Comparison of ENCODE assay signal across 8 cellular contexts in genomic region chr2:102618452-102619413, GRCh38. TPM values are rescaled to one million over a fixed set of nuclear protein-coding genes. Genes with fewer than 3 reads are reported as not detected.
DNase-seq lines count a peak whose midpoint lies in the region; ATAC-seq, FAIRE-seq and TF ChIP-seq lines count a peak whose summit lies in the region.

No MANE protein-coding gene starts in this region.

- CTCF ChIA-PET in GM12878 (lab: Yijun Ruan, JAX) = interaction anchor here (5.3 kb wide), 1 partner anchor 16 kb away, joined by 65 read pairs; no protein-coding TSS in a partner anchor

- TF ChIP-seq RAD21 in GM12878 (IDR thresholded peaks at IDR 0.05; ENCODE audit: insufficient read depth, low read depth, low read length) = no peak

- H3K4me3 ChIP-seq in HUES6 (ENCODE audit: low read depth, low read length) (peak overlapping the region; percentile 75), GM12878 (peak overlapping the region; percentile 26; the same call in 1 of the 2 replicates)

- RAD21 ChIA-PET in GM12878 (lab: Charles Lee; ENCODE audit: unreplicated experiment) = interaction anchor here (0.7 kb wide), 1 partner anchor 42 kb away, joined by 3 read pairs; no protein-coding TSS in a partner anchor

- H3K9me3 Mint-ChIP-seq in CD14-positive monocyte = peaks cover 0 to 14% (median 2%) of the 10 kb centered on the region in 7 donors

- peak overlapping the region; percentile 64 to 86 for H3K4me3 Mint-ChIP-seq in CD14-positive monocyte

- no peak overlapping the region for H3K27ac Mint-ChIP-seq in CD14-positive monocyte

- peak overlapping the region; percentile 20 for H2AFZ ChIP-seq in GM12878 (ENCODE audit: control insufficient read depth, low read depth, low read length)

- H3K36me3 ChIP-seq in HUES6 (ENCODE audit: control insufficient read depth, insufficient read depth, low read length) = no peaks in the 10 kb centered on the region
- H3K36me3 ChIP-seq in GM12878 (ENCODE audit: control insufficient read depth in 2 of 2, insufficient read depth in 2 of 2, low read length in 1 of 2) = no peaks in the 10 kb centered on the region

- H3K9me3 ChIP-seq in HUES6 (ENCODE audit: control insufficient read depth, insufficient read depth, low read depth, low read length) = no peaks in the 10 kb centered on the region
- H3K9me3 ChIP-seq in GM12878 (replicated peaks; ENCODE audit: control insufficient read depth, insufficient read depth, low read length) = no peaks in the 10 kb centered on the region

- TF ChIP-seq POLR2A in GM12878 (IDR thresholded peaks at IDR 0.05; ENCODE audit: low read depth, low read length) = no peak

- H3K4me1 ChIP-seq in HUES6 (ENCODE audit: control insufficient read depth, insufficient read depth, low read length) (peaks cover 14% of the 10 kb centered on the region), GM12878 (ENCODE audit: control insufficient read depth, insufficient read depth, low read length) (no peaks in the 10 kb centered on the region)

- H3K4me2 ChIP-seq in GM12878 (ENCODE audit: control insufficient read depth, insufficient read depth) = peak overlapping the region; percentile 63

- SMC1A ChIA-PET in GM12878 (lab: Charles Lee; ENCODE audit: uncharacterized antibody, unreplicated experiment) = interaction anchor here (1.4 kb wide), 1 partner anchor 146 kb away, joined by 3 read pairs; the partner anchor contains the start of gene SLC9A4

- no peak for FAIRE-seq in GM12878 (lab: Jason Lieb, UNC)

- no peaks in the 10 kb centered on the region for H3K79me2 ChIP-seq in GM12878 (ENCODE audit: control insufficient read depth, insufficient read depth, low read length)

- DNase-seq in CD14-positive monocyte (ENCODE audit: low spot score) (peak; percentile 39), GM12878 (ENCODE audit: low read depth, low spot score) (no peak), left kidney (ENCODE audit: low read depth, low spot score) (peak; percentile 80), KG1 (lab: John Stamatoyannopoulos, UW) (no peak)
- DNase-seq in stimulated activated CD4-positive, alpha-beta T cell treated with anti-CD3 and anti-CD28 coated beads, Interleukin-4, amount 100 ng/mL, for 1 hour = peak; percentile 33

- peaks cover 84% of the 10 kb centered on the region for H3K27me3 ChIP-seq in HUES6 (ENCODE audit: control insufficient read depth, insufficient read depth, low read length)
- peaks cover 6 to 12% of the 10 kb centered on the region in 2 experiments for H3K27me3 ChIP-seq in GM12878 (replicated peaks in 1 of 2; ENCODE audit: control insufficient read depth in 2 of 2, insufficient read depth in 2 of 2, low read length in 1 of 2)

- POLR2A ChIA-PET in GM12878 (lab: Charles Lee) = no interaction called here

- H3K9ac ChIP-seq in HUES6 (ENCODE audit: low read length) = no peak overlapping the region
- no peak overlapping the region for H3K9ac ChIP-seq in GM12878 (ENCODE audit: control insufficient read depth, insufficient read depth, low read length)

- no peaks in the 10 kb centered on the region for H4K20me1 ChIP-seq in GM12878 (ENCODE audit: control insufficient read depth, insufficient read depth)

- H3K4me1 Mint-ChIP-seq in CD14-positive monocyte = peaks cover 14% of the 10 kb centered on the region

- ATAC-seq in GM12878 (peak; percentile 6), HG03521 (IDR thresholded peaks at IDR 0.05; ENCODE audit: unreplicated experiment) (no peak), HG02840 (IDR thresholded peaks at IDR 0.05; ENCODE audit: low FRiP score, unreplicated experiment) (no peak)

- no TSS peak for BruUV-seq in GM12878 (replicated peaks; lab: Mats Ljungman, UMichigan)

- H3K36me3 Mint-ChIP-seq in CD14-positive monocyte = peaks cover 0 to 3% of the 10 kb centered on the region in 2 donors

- no peak for TF ChIP-seq CTCF in CD14-positive monocyte (IDR thresholded peaks at IDR 0.05)
- no peak for TF ChIP-seq CTCF in GM12878 (IDR thresholded peaks at IDR 0.05 in 2 of 3, conservative IDR thresholded peaks at IDR 0.05 in 1 of 3; ENCODE audit: control insufficient read depth in 2 of 3, extremely low read depth in 1 of 3, insufficient read depth in 1 of 3, low read depth in 3 of 3, low read length in 3 of 3)

- no peak for TF ChIP-seq EP300 in GM12878 (IDR thresholded peaks at IDR 0.05; ENCODE audit: borderline replicate concordance in 1 of 2, control insufficient read depth in 1 of 2, low read depth in 2 of 2, low read length in 2 of 2)

- 3% methylated on average over 45 of the region's 59 CpGs for WGBS in GM12878 (ENCODE audit: insufficient coverage, insufficient replicate concordance, low lambda C conversion rate, missing lambda C conversion rate)

- H3K27ac ChIP-seq in HUES6 (ENCODE audit: low read depth, low read length) = no peak overlapping the region
- H3K27ac ChIP-seq in GM12878 (ENCODE audit: control insufficient read depth, insufficient read depth) = no peak overlapping the region

- peaks cover 44 to 70% (median 47%) of the 10 kb centered on the region in 3 donors for H3K27me3 Mint-ChIP-seq in CD14-positive monocyte (ENCODE audit: low read depth in 3 of 3)

- in situ Hi-C loops in GM12878 (cut with MboI) = loop anchor here (10.0 kb wide), 1 partner anchor 144 kb away; the partner anchor contains the start of gene SLC9A4

- intact Hi-C loops in CD14-positive monocyte (cut with micrococcal nuclease) (loop anchor here (5.0 kb wide), 2 partner anchors 96 to 146 kb away; partner anchors contain the start of gene SLC9A4 (in 2 of the 2)), GM12878 (cut with micrococcal nuclease; ENCODE audit: unreplicated experiment) (loop anchor here (2.0 to 10.0 kb wide), 2 partner anchors 86 to 186 kb away; no protein-coding TSS in a partner anchor)

TF ChIP-seq in GM12878, 131 proteins besides CTCF, POLR2A, EP300 and RAD21:
- 0 out of 3 replicates have a peak, but pooled peaks of 1 of the 2 experiments have one; percentile 12 for TF ChIP-seq EGR1 (IDR thresholded peaks at IDR 0.05; ENCODE audit: borderline replicate concordance in 1 of 2, low read depth in 2 of 2, low read length in 2 of 2)
- TF ChIP-seq SIN3A (IDR thresholded peaks at IDR 0.05; ENCODE audit: low read depth, low read length) = no peak
- TF ChIP-seq PKNOX1 (IDR thresholded peaks at IDR 0.05) = no peak
- TF ChIP-seq TBL1XR1 (IDR thresholded peaks at IDR 0.05; ENCODE audit: low read depth, low read length) = no peak
- TF ChIP-seq HDAC6 (IDR thresholded peaks at IDR 0.05; ENCODE audit: unreplicated experiment) = peak; percentile 91
- TF ChIP-seq SKIL (IDR thresholded peaks at IDR 0.05; ENCODE audit: low read depth, poor library complexity, severe bottlenecking) = no peak

RNA-seq across cellular contexts. Expression of gene SLC9A2, which starts 0.6 kb away (rescaled TPM):
- polyA plus RNA-seq in CD14-positive monocyte = not detected
- total RNA-seq in GM12878 (2013; cell fraction: nucleolus; rRNA removed) = 0.73 and 2.1 TPM in 2 replicates
- total RNA-seq in GM12878 (2014; rRNA removed) = 0.85 and 0.87 TPM in 2 replicates
- 0.76 and 1.2 TPM in 2 replicates for total RNA-seq in GM12878 (2014; rRNA removed; fragmentation: Illumina TruSeq; extraction: Trizol)
- total RNA-seq in GM12878 (2021) = 0.80 and 1.2 TPM in 2 replicates
- 0.08 TPM for polyA plus RNA-seq in GM12878 (2011; ENCODE audit: low read depth)
- 0.81 and 0.99 TPM in 2 replicates for polyA plus RNA-seq in GM12878 (2011; rRNA removed)
- 0.35 and 0.36 TPM in 2 replicates for polyA plus RNA-seq in GM12878 (2011; cell fraction: cytosol; rRNA removed)
- polyA plus RNA-seq in GM12878 (2011; cell fraction: nucleus; rRNA removed) = 0.88 and 1.4 TPM in 2 replicates
- polyA plus RNA-seq in GM12878 (2012) = 0.13 and 0.15 TPM in 2 replicates
- polyA plus RNA-seq in GM12878 (2014; fragmentation: Illumina TruSeq; extraction: Trizol) = 1.00 and 1.2 TPM in 2 replicates
- polyA plus RNA-seq in GM12878 (2014; fragmentation: Nextera tagmentation; extraction: Ambion mirVana) = under 1 TPM; 0.13 to 0.26 TPM
- polyA plus RNA-seq in GM12878 (2014; rRNA removed) = 1.2 and 2.0 TPM in 2 replicates
- under 1 TPM; 0.29 to 0.70 TPM for polyA plus RNA-seq in GM12878 (2016; fragmentation: Nextera tagmentation; extraction: Ambion mirVana)
- polyA minus RNA-seq in GM12878 (2011; rRNA and poly(A)+ RNA removed) = 0.67 and 1.1 TPM in 2 replicates
- polyA minus RNA-seq in GM12878 (2011; cell fraction: cytosol; rRNA and poly(A)+ RNA removed) = 0.31 and 0.40 TPM in 2 replicates
- 0.85 and 2.1 TPM in 2 replicates for polyA minus RNA-seq in GM12878 (2011; cell fraction: nucleus; rRNA and poly(A)+ RNA removed)

Comparison
In these comparisons a context has a peak if more than half of its experiments do, and no peak if none do; other contexts are left out.
1. DNase-seq: peak in CD14-positive monocyte (single experiment), left kidney (single experiment) and stimulated activated CD4-positive, alpha-beta T cell treated with anti-CD3 and anti-CD28 coated beads, Interleukin-4, amount 100 ng/mL, for 1 hour (single experiment); none in GM12878 (single experiment) and KG1 (single experiment).